Comparison of ENCODE assay signal across 22 cellular contexts in genomic region chr6:11205721-11206120, GRCh38. TPM values are rescaled to one million over a fixed set of nuclear protein-coding genes. Genes with fewer than 3 reads are reported as not detected.
DNase-seq lines count a peak whose midpoint lies in the region; ATAC-seq and TF ChIP-seq lines count a peak whose summit lies in the region.
"Had no signal": no experiment of that assay in that cellular context is flagged by ENCODE, and none has a peak within 500 bp of the region (broad histone marks: within the 10 kb centered on the region; RNA-seq: fewer than 3 reads in every experiment).

No MANE protein-coding gene starts in this region.

- peak overlapping the region; percentile 94 for H3K27ac ChIP-seq in RWPE2 (ENCODE audit: poor library complexity, severe bottlenecking)
- H3K27ac ChIP-seq: VCaP had no signal

- H3K27me3 ChIP-seq in RWPE2 (ENCODE audit: insufficient read depth, poor library complexity, severe bottlenecking), result no peaks in the 10 kb centered on the region
- H3K27me3 ChIP-seq: BLaER1 treated with 17β-estradiol and CSF1 and Interleukin-3, amounts not matched to agents 10 nM and 100 nM; upper lobe of right lung had no signal

- DNase-seq in activated CD8-positive, alpha-beta T cell treated with anti-CD3 and anti-CD28 coated beads, Interleukin-2, amount 10 ng/mL, durations not matched to agents 7 days and 5 days, result peak; percentile 13
- DNase-seq in activated CD8-positive, alpha-beta T cell treated with anti-CD3 and anti-CD28 coated beads for 36 hours, result no peak
- DNase-seq in RWPE2 (ENCODE audit: low spot score), result no peak
- DNase-seq in left ventricle myocardium superior, result peak; percentile 51
- DNase-seq in type B pancreatic cell (ENCODE audit: extremely low spot score, unreplicated experiment), result no peak
- DNase-seq in NCI-H748 (lab: John Stamatoyannopoulos, UW; ENCODE audit: unreplicated experiment), result no peak
- DNase-seq: activated naive CD4-positive, alpha-beta T cell treated with anti-CD3 and anti-CD28 coated beads for 36 hours; activated T-cell treated with anti-CD3 and anti-CD28 coated beads for 4 hours; anterior cingulate cortex; NCI-H1417 treated with DMSO at 0.1 percent for 48 hours; NCI-H69; OCI-M1; small intestine; stimulated activated CD4-positive, alpha-beta T cell treated with anti-CD3 and anti-CD28 coated beads, Interleukin-4, amount 100 ng/mL, for 1 hour; T-helper 2 cell; upper lobe of right lung had no signal

- H3K4me3 ChIP-seq in RWPE2 (ENCODE audit: severe bottlenecking), result no peak overlapping the region
- H3K4me3 ChIP-seq: BLaER1 treated with 17β-estradiol and CSF1 and Interleukin-3, amounts not matched to agents 10 nM and 100 nM; upper lobe of right lung had no signal

- no peaks in the 10 kb centered on the region for H3K36me3 ChIP-seq in RWPE2 (ENCODE audit: low read depth)

- peaks cover 89% of the 10 kb centered on the region for H3K4me1 Mint-ChIP-seq in activated CD8-positive, alpha-beta T cell treated with anti-CD3 and anti-CD28 coated beads, Interleukin-2, amount 10 ng/mL, durations not matched to agents 7 days and 5 days (ENCODE audit: low read depth)
- peaks cover 55% of the 10 kb centered on the region for H3K4me1 Mint-ChIP-seq in activated CD8-positive, alpha-beta T cell treated with anti-CD3 and anti-CD28 coated beads for 36 hours (ENCODE audit: low read depth)
- H3K4me1 Mint-ChIP-seq in type B pancreatic cell (ENCODE audit: unreplicated experiment), result peaks cover 55% of the 10 kb centered on the region

- POLR2A ChIA-PET in activated CD8-positive, alpha-beta T cell treated with anti-CD3 and anti-CD28 coated beads, Interleukin-2, amount 10 ng/mL, durations not matched to agents 7 days and 5 days (lab: Charles Lee), result no interaction called here
- POLR2A ChIA-PET in activated CD8-positive, alpha-beta T cell treated with anti-CD3 and anti-CD28 coated beads for 36 hours (lab: Charles Lee), result no interaction called here

- no peak for TF ChIP-seq CTCF in activated CD8-positive, alpha-beta T cell treated with anti-CD3 and anti-CD28 coated beads for 36 hours (IDR thresholded peaks at IDR 0.05)
- TF ChIP-seq CTCF in RWPE2 (IDR thresholded peaks at IDR 0.05; ENCODE audit: poor library complexity, severe bottlenecking) (no peak), type B pancreatic cell (conservative IDR thresholded peaks at IDR 0.05) (no peak)

- ATAC-seq in activated CD8-positive, alpha-beta T cell treated with anti-CD3 and anti-CD28 coated beads, Interleukin-2, amount 10 ng/mL, durations not matched to agents 7 days and 5 days, result no peak
- ATAC-seq in activated CD8-positive, alpha-beta T cell treated with anti-CD3 and anti-CD28 coated beads for 36 hours, result no peak
- no peak for ATAC-seq in RWPE2 (ENCODE audit: low read depth)
- ATAC-seq in left ventricle myocardium superior, result peak; percentile 72
- no peak for ATAC-seq in HG02870 (IDR thresholded peaks at IDR 0.05; ENCODE audit: unreplicated experiment)
- no peak for ATAC-seq in HG02678 (IDR thresholded peaks at IDR 0.05; ENCODE audit: unreplicated experiment)
- ATAC-seq: HCT116, upper lobe of right lung had no signal

- intact Hi-C loops in activated CD8-positive, alpha-beta T cell treated with anti-CD3 and anti-CD28 coated beads for 36 hours (cut with micrococcal nuclease), result no loop called here
- intact Hi-C loops in left ventricle myocardium superior (cut with micrococcal nuclease), result no loop called here

- no peaks in the 10 kb centered on the region for H3K27me3 Mint-ChIP-seq in activated CD8-positive, alpha-beta T cell treated with anti-CD3 and anti-CD28 coated beads, Interleukin-2, amount 10 ng/mL, durations not matched to agents 7 days and 5 days (ENCODE audit: low read depth)
- no peaks in the 10 kb centered on the region for H3K27me3 Mint-ChIP-seq in activated CD8-positive, alpha-beta T cell treated with anti-CD3 and anti-CD28 coated beads for 36 hours
- H3K27me3 Mint-ChIP-seq in type B pancreatic cell, result no peaks in the 10 kb centered on the region
- H3K27me3 Mint-ChIP-seq: stimulated activated naive CD8-positive, alpha-beta T cell treated with anti-CD3 and anti-CD28 coated beads, Interleukin-15, Interleukin-2, amounts not matched to agents 100 ng/mL and 50 ng/mL, for 24 hours had no signal

- CTCF ChIA-PET in activated CD8-positive, alpha-beta T cell treated with anti-CD3 and anti-CD28 coated beads, Interleukin-2, amount 10 ng/mL, durations not matched to agents 7 days and 5 days (lab: Charles Lee), result no interaction called here
- CTCF ChIA-PET in activated CD8-positive, alpha-beta T cell treated with anti-CD3 and anti-CD28 coated beads for 36 hours (lab: Charles Lee), result no interaction called here

- no peaks in the 10 kb centered on the region for H3K9me3 ChIP-seq in RWPE2 (ENCODE audit: severe bottlenecking)
- H3K9me3 ChIP-seq: BLaER1 treated with 17β-estradiol and CSF1 and Interleukin-3, amounts not matched to agents 10 nM and 100 nM; upper lobe of right lung had no signal

- H3K27ac Mint-ChIP-seq in activated CD8-positive, alpha-beta T cell treated with anti-CD3 and anti-CD28 coated beads, Interleukin-2, amount 10 ng/mL, durations not matched to agents 7 days and 5 days, result peak overlapping the region; percentile 46
- no peak overlapping the region for H3K27ac Mint-ChIP-seq in activated CD8-positive, alpha-beta T cell treated with anti-CD3 and anti-CD28 coated beads for 36 hours
- peak overlapping the region; percentile 50 for H3K27ac Mint-ChIP-seq in type B pancreatic cell
- H3K27ac Mint-ChIP-seq: activated naive CD4-positive, alpha-beta T cell treated with anti-CD3 and anti-CD28 coated beads for 36 hours; stimulated activated naive CD8-positive, alpha-beta T cell treated with anti-CD3 and anti-CD28 coated beads, Interleukin-15, Interleukin-2, amounts not matched to agents 100 ng/mL and 50 ng/mL, for 24 hours had no signal

- peaks cover 18% of the 10 kb centered on the region for H3K4me1 ChIP-seq in RWPE2 (ENCODE audit: insufficient read depth, poor library complexity, severe bottlenecking)

- H3K36me3 Mint-ChIP-seq in activated CD8-positive, alpha-beta T cell treated with anti-CD3 and anti-CD28 coated beads, Interleukin-2, amount 10 ng/mL, durations not matched to agents 7 days and 5 days (ENCODE audit: low read depth), result peaks cover 83% of the 10 kb centered on the region
- H3K36me3 Mint-ChIP-seq in activated CD8-positive, alpha-beta T cell treated with anti-CD3 and anti-CD28 coated beads for 36 hours (ENCODE audit: low read depth), result peaks cover 43% of the 10 kb centered on the region
- H3K36me3 Mint-ChIP-seq in type B pancreatic cell, result peaks cover 33% of the 10 kb centered on the region

- H3K9me3 Mint-ChIP-seq in activated CD8-positive, alpha-beta T cell treated with anti-CD3 and anti-CD28 coated beads, Interleukin-2, amount 10 ng/mL, durations not matched to agents 7 days and 5 days (ENCODE audit: insufficient read depth), result no peaks in the 10 kb centered on the region
- H3K9me3 Mint-ChIP-seq in activated CD8-positive, alpha-beta T cell treated with anti-CD3 and anti-CD28 coated beads for 36 hours, result no peaks in the 10 kb centered on the region
- H3K9me3 Mint-ChIP-seq in type B pancreatic cell, result no peaks in the 10 kb centered on the region
- H3K9me3 Mint-ChIP-seq: activated naive CD4-positive, alpha-beta T cell treated with anti-CD3 and anti-CD28 coated beads for 36 hours; stimulated activated naive CD8-positive, alpha-beta T cell treated with anti-CD3 and anti-CD28 coated beads, Interleukin-15, Interleukin-2, amounts not matched to agents 100 ng/mL and 50 ng/mL, for 24 hours had no signal

- no peak overlapping the region for H3K4me3 Mint-ChIP-seq in activated CD8-positive, alpha-beta T cell treated with anti-CD3 and anti-CD28 coated beads, Interleukin-2, amount 10 ng/mL, durations not matched to agents 7 days and 5 days
- no peak overlapping the region for H3K4me3 Mint-ChIP-seq in activated CD8-positive, alpha-beta T cell treated with anti-CD3 and anti-CD28 coated beads for 36 hours
- H3K4me3 Mint-ChIP-seq in type B pancreatic cell, result no peak overlapping the region
- H3K4me3 Mint-ChIP-seq: activated naive CD4-positive, alpha-beta T cell treated with anti-CD3 and anti-CD28 coated beads for 36 hours; stimulated activated naive CD8-positive, alpha-beta T cell treated with anti-CD3 and anti-CD28 coated beads, Interleukin-15, Interleukin-2, amounts not matched to agents 100 ng/mL and 50 ng/mL, for 24 hours had no signal

RNA-seq across cellular contexts. Expression of gene NEDD9, which starts 26.7 kb away (rescaled TPM):
- total RNA-seq in activated CD8-positive, alpha-beta T cell treated with anti-CD3 and anti-CD28 coated beads, Interleukin-2, amount 10 ng/mL, durations not matched to agents 7 days and 5 days, result 10 to 100 TPM; 64.9 to 69.5 TPM
- total RNA-seq in activated CD8-positive, alpha-beta T cell treated with anti-CD3 and anti-CD28 coated beads for 36 hours, result 10 to 100 TPM; 26.6 to 29.7 TPM
- total RNA-seq in left ventricle myocardium superior (31.1 TPM), type B pancreatic cell (ENCODE audit: low replicate concordance) (21.3 and 29.0 TPM in 2 replicates)

Comparison
In these comparisons a context has a peak if more than half of its experiments do, and no peak if none do; other contexts are left out.
1. DNase-seq: peak in activated CD8-positive, alpha-beta T cell treated with anti-CD3 and anti-CD28 coated beads, Interleukin-2, amount 10 ng/mL, durations not matched to agents 7 days and 5 days (single experiment) and left ventricle myocardium superior (single experiment); none in activated CD8-positive, alpha-beta T cell treated with anti-CD3 and anti-CD28 coated beads for 36 hours (single experiment), RWPE2 (single experiment), type B pancreatic cell (single experiment) and NCI-H748 (single experiment).